8 cellular contexts compared by ENCODE assay signal in the genomic region with DNA sequence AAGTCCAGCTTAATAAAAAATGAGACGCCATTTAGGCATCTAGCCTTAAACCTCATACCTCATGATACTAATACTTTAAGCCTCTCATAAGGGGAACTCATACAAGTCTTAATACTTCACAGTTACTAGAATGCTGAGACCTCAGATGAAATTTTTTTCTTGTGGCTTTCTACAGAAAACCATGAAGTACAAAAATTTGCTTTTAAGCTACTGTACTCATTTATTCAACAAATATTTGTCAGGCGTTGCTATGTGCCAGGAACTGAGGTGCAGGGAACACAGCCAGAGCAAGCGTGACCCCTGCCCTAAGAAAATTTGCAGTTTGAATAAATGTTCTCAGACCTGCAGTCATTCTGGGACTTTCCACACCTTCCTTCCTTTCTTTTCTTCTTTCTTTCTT.
A peak's percentile ranks its signal among the peaks of the same experiment; 100 is the strongest.
DNase-seq lines count a peak whose midpoint lies in the region; ATAC-seq, FAIRE-seq and TF ChIP-seq lines count a peak whose summit lies in the region.

No MANE protein-coding gene starts in this region.

- no peak for TF ChIP-seq POLR2A in GM12892 (IDR thresholded peaks at IDR 0.05; ENCODE audit: low read depth, low read length)

- peak overlapping the region; percentile 74 for H3K4me3 Mint-ChIP-seq in activated naive CD8-positive, alpha-beta T cell treated with anti-CD3 and anti-CD28 coated beads, Interleukin-2, amount 50 U/mL, for 24 hours
- H3K4me3 Mint-ChIP-seq in stimulated activated effector memory CD8-positive, alpha-beta T cell treated with anti-CD3 and anti-CD28 coated beads, Interleukin-12 subunit alpha, Interleukin-12 subunit beta, amount 100 ng/mL, for 72 hours: peak overlapping the region; percentile 46

- no peak overlapping the region for H3K4me2 ChIP-seq in SK-N-SH

- no peak for TF ChIP-seq EP300 in SK-N-SH (IDR thresholded peaks at IDR 0.05; ENCODE audit: borderline replicate concordance in 1 of 2, low read depth in 1 of 2, low read length in 1 of 2)

- ATAC-seq in SK-N-SH treated with all-trans-retinoic acid at 6 μM for 48 hours (no peak), HG03159 (IDR thresholded peaks at IDR 0.05; ENCODE audit: unreplicated experiment) (peak; percentile 60)
- peak; percentile 75 for ATAC-seq in activated naive CD8-positive, alpha-beta T cell treated with anti-CD3 and anti-CD28 coated beads, Interleukin-2, amount 50 U/mL, for 24 hours
- peak; percentile 89 for ATAC-seq in stimulated activated effector memory CD8-positive, alpha-beta T cell treated with anti-CD3 and anti-CD28 coated beads, Interleukin-12 subunit alpha, Interleukin-12 subunit beta, amount 100 ng/mL, for 72 hours

- CTCF ChIA-PET in SK-N-SH (lab: Yijun Ruan, JAX): no interaction called here

- H3K9me3 Mint-ChIP-seq in activated naive CD8-positive, alpha-beta T cell treated with anti-CD3 and anti-CD28 coated beads, Interleukin-2, amount 50 U/mL, for 24 hours: peaks cover 22% of the 10 kb centered on the region
- H3K9me3 Mint-ChIP-seq in stimulated activated effector memory CD8-positive, alpha-beta T cell treated with anti-CD3 and anti-CD28 coated beads, Interleukin-12 subunit alpha, Interleukin-12 subunit beta, amount 100 ng/mL, for 72 hours: peaks cover 2% of the 10 kb centered on the region

- peaks cover 88% of the 10 kb centered on the region for H3K4me1 Mint-ChIP-seq in activated naive CD8-positive, alpha-beta T cell treated with anti-CD3 and anti-CD28 coated beads, Interleukin-2, amount 50 U/mL, for 24 hours
- H3K4me1 Mint-ChIP-seq in stimulated activated effector memory CD8-positive, alpha-beta T cell treated with anti-CD3 and anti-CD28 coated beads, Interleukin-12 subunit alpha, Interleukin-12 subunit beta, amount 100 ng/mL, for 72 hours: peaks cover 58% of the 10 kb centered on the region

- no peaks in the 10 kb centered on the region for H3K9me2 ChIP-seq in SK-N-SH

- H3K4me3 ChIP-seq in SK-N-SH (ENCODE audit: low read depth in 2 of 2, low read length in 1 of 2): no peak overlapping the region

- TF ChIP-seq RAD21 in SK-N-SH (IDR thresholded peaks at IDR 0.05; ENCODE audit: low read length): no peak

- no peaks in the 10 kb centered on the region for H3K79me2 ChIP-seq in SK-N-SH (ENCODE audit: insufficient read depth)

- peak overlapping the region; percentile 44 for H2AFZ ChIP-seq in SK-N-SH (ENCODE audit: low read depth)

- 95% methylated on average over 3 of the region's 3 CpGs for WGBS in SK-N-SH (ENCODE audit: low lambda C conversion rate)

- peaks cover 5% of the 10 kb centered on the region for H3F3A ChIP-seq in SK-N-SH (replicated peaks; ENCODE audit: insufficient read depth)

- POLR2A ChIA-PET in SK-N-SH (lab: Yijun Ruan, JAX): no interaction called here

- TF ChIP-seq CTCF in SK-N-SH (IDR thresholded peaks at IDR 0.05): no peak

- H3K27me3 Mint-ChIP-seq in activated naive CD8-positive, alpha-beta T cell treated with anti-CD3 and anti-CD28 coated beads, Interleukin-2, amount 50 U/mL, for 24 hours: no peaks in the 10 kb centered on the region

- no peaks in the 10 kb centered on the region for H3K27me3 ChIP-seq in SK-N-SH (ENCODE audit: insufficient read depth)

- H3K9me3 ChIP-seq in SK-N-SH: no peaks in the 10 kb centered on the region

- DNase-seq in SK-N-SH: no peak
- peak; percentile 43 for DNase-seq in activated naive CD8-positive, alpha-beta T cell treated with anti-CD3 and anti-CD28 coated beads, Interleukin-2, amount 50 U/mL, for 24 hours
- peak in 1 of 2 donors; percentile 66 for DNase-seq in stimulated activated effector memory CD8-positive, alpha-beta T cell treated with anti-CD3 and anti-CD28 coated beads, Interleukin-12 subunit alpha, Interleukin-12 subunit beta, amount 100 ng/mL, for 72 hours (ENCODE audit: low spot score in 2 of 2)
- DNase-seq in NCI-H524 (lab: John Stamatoyannopoulos, UW): no peak
- no peak for DNase-seq in GM12892 (ENCODE audit: insufficient read length)
- DNase-seq in NCI-H1417 (lab: John Stamatoyannopoulos, UW): no peak

- FAIRE-seq in GM12892 (lab: Jason Lieb, UNC): no peak

- H3K27ac ChIP-seq in SK-N-SH (ENCODE audit: low read depth in 2 of 2, low read length in 1 of 2): peak overlapping the region in 1 of 2 experiments; percentile 66; a peak in 2 of 4 replicates

- H3K9ac ChIP-seq in SK-N-SH: no peak overlapping the region; the same call in 1 of the 2 replicates

- peaks cover 0 to 7% of the 10 kb centered on the region in 2 experiments; a peak in 2 of 4 replicates for H3K4me1 ChIP-seq in SK-N-SH (ENCODE audit: control insufficient read depth in 1 of 2, insufficient read depth in 2 of 2, low read depth in 1 of 2, low read length in 1 of 2)

- no peaks in the 10 kb centered on the region for H3K36me3 ChIP-seq in SK-N-SH (replicated peaks in 1 of 2; ENCODE audit: control insufficient read depth in 1 of 2, insufficient read depth in 2 of 2, low read length in 1 of 2)

- H3K27ac Mint-ChIP-seq in activated naive CD8-positive, alpha-beta T cell treated with anti-CD3 and anti-CD28 coated beads, Interleukin-2, amount 50 U/mL, for 24 hours: peak overlapping the region; percentile 99
- H3K27ac Mint-ChIP-seq in stimulated activated effector memory CD8-positive, alpha-beta T cell treated with anti-CD3 and anti-CD28 coated beads, Interleukin-12 subunit alpha, Interleukin-12 subunit beta, amount 100 ng/mL, for 72 hours: peak overlapping the region; percentile 96

- H3K36me3 Mint-ChIP-seq in activated naive CD8-positive, alpha-beta T cell treated with anti-CD3 and anti-CD28 coated beads, Interleukin-2, amount 50 U/mL, for 24 hours (ENCODE audit: low read depth): peaks cover 41% of the 10 kb centered on the region
- H3K36me3 Mint-ChIP-seq in stimulated activated effector memory CD8-positive, alpha-beta T cell treated with anti-CD3 and anti-CD28 coated beads, Interleukin-12 subunit alpha, Interleukin-12 subunit beta, amount 100 ng/mL, for 72 hours: peaks cover 17% of the 10 kb centered on the region

- H4K20me1 ChIP-seq in SK-N-SH (ENCODE audit: insufficient read depth): no peaks in the 10 kb centered on the region

TF ChIP-seq in SK-N-SH, 30 proteins besides CTCF, POLR2A, EP300 and RAD21 (continues in another document):
- no peak for TF ChIP-seq FOSL2 (IDR thresholded peaks at IDR 0.05; ENCODE audit: borderline replicate concordance, low read depth)
- TF ChIP-seq RCOR1 (IDR thresholded peaks at IDR 0.05; ENCODE audit: low read length): no peak
- TF ChIP-seq, protein P1, sequence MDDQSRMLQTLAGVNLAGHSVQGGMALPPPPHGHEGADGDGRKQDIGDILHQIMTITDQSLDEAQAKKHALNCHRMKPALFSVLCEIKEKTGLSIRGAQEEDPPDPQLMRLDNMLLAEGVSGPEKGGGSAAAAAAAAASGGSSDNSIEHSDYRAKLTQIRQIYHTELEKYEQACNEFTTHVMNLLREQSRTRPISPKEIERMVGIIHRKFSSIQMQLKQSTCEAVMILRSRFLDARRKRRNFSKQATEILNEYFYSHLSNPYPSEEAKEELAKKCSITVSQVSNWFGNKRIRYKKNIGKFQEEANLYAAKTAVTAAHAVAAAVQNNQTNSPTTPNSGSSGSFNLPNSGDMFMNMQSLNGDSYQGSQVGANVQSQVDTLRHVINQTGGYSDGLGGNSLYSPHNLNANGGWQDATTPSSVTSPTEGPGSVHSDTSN (IDR thresholded peaks at IDR 0.05): no peak
- no peak for TF ChIP-seq ELF1 (IDR thresholded peaks at IDR 0.05)
- TF ChIP-seq, protein P2, sequence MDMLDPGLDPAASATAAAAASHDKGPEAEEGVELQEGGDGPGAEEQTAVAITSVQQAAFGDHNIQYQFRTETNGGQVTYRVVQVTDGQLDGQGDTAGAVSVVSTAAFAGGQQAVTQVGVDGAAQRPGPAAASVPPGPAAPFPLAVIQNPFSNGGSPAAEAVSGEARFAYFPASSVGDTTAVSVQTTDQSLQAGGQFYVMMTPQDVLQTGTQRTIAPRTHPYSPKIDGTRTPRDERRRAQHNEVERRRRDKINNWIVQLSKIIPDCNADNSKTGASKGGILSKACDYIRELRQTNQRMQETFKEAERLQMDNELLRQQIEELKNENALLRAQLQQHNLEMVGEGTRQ (IDR thresholded peaks at IDR 0.05; ENCODE audit: borderline replicate concordance, low read depth, low read length): no peak
- TF ChIP-seq SIN3A (IDR thresholded peaks at IDR 0.05; ENCODE audit: borderline replicate concordance, low read depth, low read length): no peak
- TF ChIP-seq POLR2AphosphoS5 (IDR thresholded peaks at IDR 0.05; ENCODE audit: low read depth, low read length): no peak

TF ChIP-seq in SK-N-SH treated with all-trans-retinoic acid at 6 μM for 48 hours, 23 proteins besides CTCF, POLR2A, EP300 and RAD21 (continues in another document):
- no peak for TF ChIP-seq ZC3H10 (CRISPR knock-in tag; IDR thresholded peaks at IDR 0.05)
- TF ChIP-seq ZNF565 (CRISPR knock-in tag; conservative IDR thresholded peaks at IDR 0.05; ENCODE audit: low read depth): no peak
- TF ChIP-seq CSDC2 (CRISPR knock-in tag; IDR thresholded peaks at IDR 0.05): no peak
- TF ChIP-seq, protein P3, sequence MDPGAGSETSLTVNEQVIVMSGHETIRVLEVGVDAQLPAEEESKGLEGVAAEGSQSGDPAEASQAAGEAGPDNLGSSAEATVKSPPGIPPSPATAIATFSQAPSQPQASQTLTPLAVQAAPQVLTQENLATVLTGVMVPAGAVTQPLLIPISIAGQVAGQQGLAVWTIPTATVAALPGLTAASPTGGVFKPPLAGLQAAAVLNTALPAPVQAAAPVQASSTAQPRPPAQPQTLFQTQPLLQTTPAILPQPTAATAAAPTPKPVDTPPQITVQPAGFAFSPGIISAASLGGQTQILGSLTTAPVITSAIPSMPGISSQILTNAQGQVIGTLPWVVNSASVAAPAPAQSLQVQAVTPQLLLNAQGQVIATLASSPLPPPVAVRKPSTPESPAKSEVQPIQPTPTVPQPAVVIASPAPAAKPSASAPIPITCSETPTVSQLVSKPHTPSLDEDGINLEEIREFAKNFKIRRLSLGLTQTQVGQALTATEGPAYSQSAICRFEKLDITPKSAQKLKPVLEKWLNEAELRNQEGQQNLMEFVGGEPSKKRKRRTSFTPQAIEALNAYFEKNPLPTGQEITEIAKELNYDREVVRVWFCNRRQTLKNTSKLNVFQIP (CRISPR knock-in tag; IDR thresholded peaks at IDR 0.05; ENCODE audit: borderline replicate concordance, low read depth): no peak
- no peak for TF ChIP-seq OSR1 (CRISPR knock-in tag; IDR thresholded peaks at IDR 0.05)
- no peak for TF ChIP-seq ZNF70 (CRISPR knock-in tag; IDR thresholded peaks at IDR 0.05)
- no peak for TF ChIP-seq GLIS3 (CRISPR knock-in tag; IDR thresholded peaks at IDR 0.05)
- no peak for TF ChIP-seq ZFP3 (CRISPR knock-in tag; IDR thresholded peaks at IDR 0.05)
- no peak for TF ChIP-seq ESRRG (CRISPR knock-in tag; IDR thresholded peaks at IDR 0.05)
